ENCODE assay signal across 10 cellular contexts in genomic region chr7:70596575-70596891, GRCh38.
DNase-seq lines count a peak whose midpoint lies in the region; ATAC-seq and TF ChIP-seq lines count a peak whose summit lies in the region.
"Had no signal": no experiment of that assay in that cellular context is flagged by ENCODE, and none has a peak within 500 bp of the region (broad histone marks: within the 10 kb centered on the region; RNA-seq: fewer than 3 reads in every experiment).

No MANE protein-coding gene starts in this region.

- H3K4me1 Mint-ChIP-seq in effector memory CD8-positive, alpha-beta T cell (ENCODE audit: low read depth in 2 of 2) = peaks cover 14 to 21% of the 10 kb centered on the region in 2 donors
- peaks cover 37% of the 10 kb centered on the region for H3K4me1 Mint-ChIP-seq in nephron

- H4K20me1 ChIP-seq in BLaER1 treated with 17β-estradiol and CSF1 and Interleukin-3, amounts not matched to agents 10 nM and 100 nM = peaks cover 0 to 46% (median 29%) of the 10 kb centered on the region in 11 experiments; a peak in 18 of 22 replicates

- H3K9me3 ChIP-seq in BLaER1 treated with 17β-estradiol and CSF1 and Interleukin-3, amounts not matched to agents 10 nM and 100 nM (replicated peaks in 1 of 11) = peaks cover 19 to 29% (median 24%) of the 10 kb centered on the region in 11 experiments

- peaks cover 36 to 41% of the 10 kb centered on the region in 2 donors for H3K27me3 Mint-ChIP-seq in effector memory CD8-positive, alpha-beta T cell
- H3K27me3 Mint-ChIP-seq in nephron (ENCODE audit: low read depth) = peaks cover 66% of the 10 kb centered on the region

- H3K36me3 ChIP-seq in BLaER1 treated with 17β-estradiol and CSF1 and Interleukin-3, amounts not matched to agents 10 nM and 100 nM = peaks cover 0 to 32% (median 12%) of the 10 kb centered on the region in 11 experiments; a peak in 8 of 22 replicates

- H3K27me3 ChIP-seq in BLaER1 treated with 17β-estradiol and CSF1 and Interleukin-3, amounts not matched to agents 10 nM and 100 nM = peaks cover 38 to 49% (median 46%) of the 10 kb centered on the region in 11 experiments

- H3K4me1 ChIP-seq in BLaER1 treated with 17β-estradiol and CSF1 and Interleukin-3, amounts not matched to agents 10 nM and 100 nM = peaks cover 6 to 39% (median 34%) of the 10 kb centered on the region in 10 experiments; a peak in 19 of 20 replicates

- H3K36me3 Mint-ChIP-seq in effector memory CD8-positive, alpha-beta T cell (ENCODE audit: insufficient read depth) = peaks cover 3% of the 10 kb centered on the region
- H3K36me3 Mint-ChIP-seq in nephron (ENCODE audit: low read depth) = peaks cover 17% of the 10 kb centered on the region

- peak overlapping the region in 4 of 11 experiments; percentile 46 to 69 (median 50); a peak in 3 of 22 replicates for H3K9ac ChIP-seq in BLaER1 treated with 17β-estradiol and CSF1 and Interleukin-3, amounts not matched to agents 10 nM and 100 nM

- H3K4me3 Mint-ChIP-seq in effector memory CD8-positive, alpha-beta T cell = peak overlapping the region; percentile 71 to 84
- H3K4me3 Mint-ChIP-seq in nephron = peak overlapping the region; percentile 60 to 73 (median 66)

- TF ChIP-seq CTCF in LNCaP clone FGC (IDR thresholded peaks at IDR 0.05; ENCODE audit: control insufficient read depth, extremely low read depth, insufficient read depth) (no peak), nephron (IDR thresholded peaks at IDR 0.05; ENCODE audit: unreplicated experiment in 3 of 3) (no peak)

- H3K4me3 ChIP-seq in BLaER1 treated with 17β-estradiol and CSF1 and Interleukin-3, amounts not matched to agents 10 nM and 100 nM = peak overlapping the region; percentile 38 to 70 (median 54); a peak in 18 of 20 replicates
- peak overlapping the region; percentile 39 for H3K4me3 ChIP-seq in LNCaP clone FGC (ENCODE audit: low read depth, low read length)

- no peak for DNase-seq in LNCaP clone FGC (ENCODE audit: low read depth)
- DNase-seq in effector memory CD8-positive, alpha-beta T cell = no peak
- DNase-seq in MV-4-11 (lab: John Stamatoyannopoulos, UW) = no peak
- no peak for DNase-seq in NCI-H1436 (lab: John Stamatoyannopoulos, UW)
- no peak for DNase-seq in activated effector memory CD4-positive, alpha-beta T cell treated with Interleukin-2 at 50 U/mL for 16 hours
- DNase-seq: DMS153, SIG-M5 had no signal

- no peaks in the 10 kb centered on the region for H3K9me3 Mint-ChIP-seq in effector memory CD8-positive, alpha-beta T cell
- peaks cover 11% of the 10 kb centered on the region for H3K9me3 Mint-ChIP-seq in nephron

- H3K27ac Mint-ChIP-seq in effector memory CD8-positive, alpha-beta T cell = no peak overlapping the region
- H3K27ac Mint-ChIP-seq in nephron = no peak overlapping the region

- ATAC-seq in effector memory CD8-positive, alpha-beta T cell (replicated peaks) = no peak
- no peak for ATAC-seq in GM18907 (IDR thresholded peaks at IDR 0.05; ENCODE audit: unreplicated experiment)

- H3K27ac ChIP-seq in BLaER1 treated with 17β-estradiol and CSF1 and Interleukin-3, amounts not matched to agents 10 nM and 100 nM = no peak overlapping the region

- peak overlapping the region; percentile 71 to 95 (median 86) for H3K4me2 ChIP-seq in BLaER1 treated with 17β-estradiol and CSF1 and Interleukin-3, amounts not matched to agents 10 nM and 100 nM
